Comparison of ENCODE assay signal across 20 cellular contexts in genomic region chr3:30185872-30186271, GRCh38.
"Had no signal": no experiment of that assay in that cellular context is flagged by ENCODE, and none has a peak within 500 bp of the region (broad histone marks: within the 10 kb centered on the region; RNA-seq: fewer than 3 reads in every experiment).

No MANE protein-coding gene starts in this region.

- DNase-seq: IMR-90, Karpas-422, KG1, MG63, NCI-H1092, NCI-H1105 treated with DMSO at 0.1 percent for 48 hours, NCI-H1417 treated with DMSO at 0.1 percent for 48 hours, NCI-H1694 treated with DMSO at 0.1 percent for 48 hours, NCI-H2029, NCI-H2081 treated with DMSO at 0.1 percent for 48 hours, NCI-H2171, NCI-H226, NCI-H446, NCI-H510A, NCI-H524 treated with DMSO at 0.1 percent for 48 hours, NCI-H774, SHP77 treated with DMSO at 0.1 percent for 48 hours, SJCRH30 had no signal

- ATAC-seq: HepG2 had no signal

- H3K4me3 ChIP-seq: MG63, SJCRH30 had no signal

- H3K9me3 ChIP-seq: MG63, SJCRH30 had no signal

- H3K36me3 ChIP-seq: MG63, SJCRH30 had no signal

- FAIRE-seq: HepG2 had no signal

- H3K27ac ChIP-seq: RWPE1, SJCRH30 had no signal

- H3K27me3 ChIP-seq: MG63, SJCRH30 had no signal
